9 cellular contexts compared by ENCODE assay signal in the genomic region with DNA sequence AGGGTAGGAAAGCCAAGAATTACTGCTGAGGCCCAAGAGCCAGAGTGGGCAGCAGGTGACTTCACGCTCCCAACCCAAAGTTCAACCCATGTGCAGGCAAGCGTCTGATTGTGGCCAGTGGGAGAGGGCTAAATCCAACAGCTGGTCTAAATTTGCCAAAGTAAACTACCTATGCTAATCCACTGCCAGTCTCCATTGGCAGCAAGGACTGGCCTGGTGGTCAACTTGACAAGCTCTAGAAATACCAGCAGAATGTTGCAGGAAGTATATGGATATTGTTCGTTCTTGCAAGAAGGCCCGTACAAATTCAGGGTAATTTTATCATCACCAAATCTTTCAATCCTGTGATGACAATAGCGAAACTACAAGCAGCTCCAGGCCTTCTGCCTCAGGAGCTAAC. TPM values are rescaled to one million over a fixed set of nuclear protein-coding genes. Genes with fewer than 3 reads are reported as not detected.
DNase-seq lines count a peak whose midpoint lies in the region; FAIRE-seq and TF ChIP-seq lines count a peak whose summit lies in the region.
"Had no signal": no experiment of that assay in that cellular context is flagged by ENCODE, and none has a peak within 500 bp of the region (broad histone marks: within the 10 kb centered on the region; RNA-seq: fewer than 3 reads in every experiment).

No MANE protein-coding gene starts in this region.

- H3K36me3 ChIP-seq in OCI-LY3 (replicated peaks; ENCODE audit: low read depth, low read length) (peaks cover 7% of the 10 kb centered on the region), ovary (no peaks in the 10 kb centered on the region)

- H3K4me3 ChIP-seq in OCI-LY3 (ENCODE audit: low read length) (no peak overlapping the region), ovary (peak overlapping the region; percentile 95)

- H3K79me2 ChIP-seq in OCI-LY3 (ENCODE audit: low read length) = peaks cover 13% of the 10 kb centered on the region; the same call in 1 of the 2 replicates

- no peak for TF ChIP-seq POLR2A in ovary (IDR thresholded peaks at IDR 0.05)

- H3K4me1 ChIP-seq in OCI-LY3 (ENCODE audit: low read length) (peaks cover 13% of the 10 kb centered on the region), ovary (ENCODE audit: insufficient read depth) (peaks cover 15% of the 10 kb centered on the region)

- no peak for TF ChIP-seq EP300 in ovary (IDR thresholded peaks at IDR 0.05)

- H3K27me3 ChIP-seq in OCI-LY3 (ENCODE audit: low read depth, low read length) = no peaks in the 10 kb centered on the region
- no peaks in the 10 kb centered on the region for H3K27me3 ChIP-seq in ovary

- H3K9me3 ChIP-seq in OCI-LY3 (ENCODE audit: insufficient read depth, low read length) = no peaks in the 10 kb centered on the region
- H3K9me3 ChIP-seq in ovary = no peaks in the 10 kb centered on the region

- no peak overlapping the region for H2AFZ ChIP-seq in OCI-LY3 (ENCODE audit: low read depth, low read length)

- H3K9ac ChIP-seq in OCI-LY3 (ENCODE audit: low read length) = no peak overlapping the region

- H3K4me2 ChIP-seq in OCI-LY3 (ENCODE audit: low read length) = peak overlapping the region; percentile 81; the same call in 1 of the 2 replicates

- no peak for FAIRE-seq in HTR-8/SVneo (lab: Jason Lieb, UNC)

- H3K27ac ChIP-seq in OCI-LY3 (ENCODE audit: low read length) (no peak overlapping the region), epithelial cell of prostate (peak overlapping the region; percentile 79), ovary (no peak overlapping the region)
- H3K27ac ChIP-seq: SK-N-MC had no signal

- TF ChIP-seq CTCF in OCI-LY3 (IDR thresholded peaks at IDR 0.05; ENCODE audit: low read depth, low read length) (no peak), ovary (IDR thresholded peaks at IDR 0.05) (no peak)

- intact Hi-C loops in ovary (cut with DNase I) = loop anchor here in 1 of 4 donors (10.0 kb wide), 1 partner anchor 106 kb away; the partner anchor contains the start of gene SRP9

- 65 to 81% (median 74%) methylated on average over 5 of the region's 5 CpGs for WGBS in ovary, 3 donors

- DNase-seq in COLO668 (lab: John Stamatoyannopoulos, UW; ENCODE audit: unreplicated experiment) (peak; percentile 69), epithelial cell of prostate (ENCODE audit: low read depth, low spot score) (no peak), ovary (no peak), HTR-8/SVneo (ENCODE audit: insufficient read length, low spot score) (no peak), NK-92 (lab: John Stamatoyannopoulos, UW; ENCODE audit: unreplicated experiment) (no peak), HUDEP-2 (lab: John Stamatoyannopoulos, UW; ENCODE audit: unreplicated experiment in 76 of 76) (no peak), COR-L47 (lab: John Stamatoyannopoulos, UW) (no peak)

- H4K20me1 ChIP-seq in OCI-LY3 (ENCODE audit: insufficient read depth, low read length) = no peaks in the 10 kb centered on the region

RNA-seq across cellular contexts. Expression of gene TMEM63A, which starts 1.5 kb away (rescaled TPM):
- 10 to 100 TPM; 42.4 to 82.8 (median 65.5) TPM for total RNA-seq in ovary
- polyA plus RNA-seq in ovary = 10 to 100 TPM; 29.6 to 36.2 TPM

RNA-seq across cellular contexts. Expression of gene LEFTY1, which starts 8.3 kb away (rescaled TPM):
- 1 to 10 TPM; 1.3 to 5.1 (median 2.0) TPM for total RNA-seq in ovary
- polyA plus RNA-seq in ovary = 1 to 10 TPM in 1 of 2 donors, under 1 TPM in 1; 0.43 to 3.8 TPM

RNA-seq across cellular contexts. Expression of gene PYCR2, which starts 43.4 kb away (rescaled TPM):
- 10 to 100 TPM; 48.8 to 93.3 (median 58.7) TPM for total RNA-seq in ovary
- 10 to 100 TPM; 35.8 to 66.1 TPM for polyA plus RNA-seq in ovary
